1 cellular context compared by ENCODE assay signal in the genomic region with DNA sequence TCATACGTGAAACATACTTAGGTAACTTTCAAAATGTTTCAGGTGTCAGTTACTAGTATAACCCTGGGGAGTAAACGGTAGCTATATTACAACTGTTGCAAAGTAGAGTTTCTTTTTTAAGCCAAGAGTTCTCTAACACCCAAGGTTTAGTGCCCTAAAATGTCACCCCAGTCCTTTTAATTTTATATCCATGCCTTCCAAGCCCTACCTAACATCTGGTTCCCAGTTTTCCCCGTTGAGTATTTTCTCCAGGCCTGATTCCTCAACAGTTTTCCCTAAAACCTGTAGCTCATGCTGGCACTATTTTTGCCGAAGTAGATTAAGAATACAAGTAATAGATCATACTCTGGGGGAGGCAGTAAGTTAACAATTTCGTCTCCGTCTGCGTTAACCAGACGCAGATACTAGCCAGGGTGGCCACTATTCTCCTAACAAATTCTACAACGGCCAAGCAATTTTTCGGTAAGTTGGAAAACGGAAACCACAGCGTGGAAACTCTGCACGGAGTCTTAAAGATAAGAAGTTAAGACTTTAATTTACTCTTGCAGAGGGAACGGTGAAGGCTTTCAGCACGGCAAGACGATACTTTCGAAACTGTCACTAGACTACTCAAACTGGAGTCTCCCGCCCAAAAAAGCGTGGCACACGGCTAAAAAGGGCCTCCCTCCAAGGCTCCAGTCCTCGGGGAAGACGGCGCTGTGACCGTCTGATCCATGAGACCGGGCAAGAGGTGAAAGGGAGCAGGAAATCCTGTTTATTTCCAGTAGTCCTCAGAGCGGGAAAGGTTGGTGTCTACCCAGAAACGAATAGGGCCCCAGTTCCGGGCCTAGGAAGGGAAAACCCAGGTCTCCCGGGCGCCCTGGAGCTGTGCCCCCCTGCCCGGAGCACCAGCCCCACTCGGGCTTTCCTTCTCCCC.
TF ChIP-seq lines count a peak whose summit lies in the region.

No MANE protein-coding gene starts in this region.

TF ChIP-seq in HepG2, 621 proteins besides CTCF, POLR2A, EP300 and RAD21 (continued from another document and continues in another):
- TF ChIP-seq, protein P1, sequence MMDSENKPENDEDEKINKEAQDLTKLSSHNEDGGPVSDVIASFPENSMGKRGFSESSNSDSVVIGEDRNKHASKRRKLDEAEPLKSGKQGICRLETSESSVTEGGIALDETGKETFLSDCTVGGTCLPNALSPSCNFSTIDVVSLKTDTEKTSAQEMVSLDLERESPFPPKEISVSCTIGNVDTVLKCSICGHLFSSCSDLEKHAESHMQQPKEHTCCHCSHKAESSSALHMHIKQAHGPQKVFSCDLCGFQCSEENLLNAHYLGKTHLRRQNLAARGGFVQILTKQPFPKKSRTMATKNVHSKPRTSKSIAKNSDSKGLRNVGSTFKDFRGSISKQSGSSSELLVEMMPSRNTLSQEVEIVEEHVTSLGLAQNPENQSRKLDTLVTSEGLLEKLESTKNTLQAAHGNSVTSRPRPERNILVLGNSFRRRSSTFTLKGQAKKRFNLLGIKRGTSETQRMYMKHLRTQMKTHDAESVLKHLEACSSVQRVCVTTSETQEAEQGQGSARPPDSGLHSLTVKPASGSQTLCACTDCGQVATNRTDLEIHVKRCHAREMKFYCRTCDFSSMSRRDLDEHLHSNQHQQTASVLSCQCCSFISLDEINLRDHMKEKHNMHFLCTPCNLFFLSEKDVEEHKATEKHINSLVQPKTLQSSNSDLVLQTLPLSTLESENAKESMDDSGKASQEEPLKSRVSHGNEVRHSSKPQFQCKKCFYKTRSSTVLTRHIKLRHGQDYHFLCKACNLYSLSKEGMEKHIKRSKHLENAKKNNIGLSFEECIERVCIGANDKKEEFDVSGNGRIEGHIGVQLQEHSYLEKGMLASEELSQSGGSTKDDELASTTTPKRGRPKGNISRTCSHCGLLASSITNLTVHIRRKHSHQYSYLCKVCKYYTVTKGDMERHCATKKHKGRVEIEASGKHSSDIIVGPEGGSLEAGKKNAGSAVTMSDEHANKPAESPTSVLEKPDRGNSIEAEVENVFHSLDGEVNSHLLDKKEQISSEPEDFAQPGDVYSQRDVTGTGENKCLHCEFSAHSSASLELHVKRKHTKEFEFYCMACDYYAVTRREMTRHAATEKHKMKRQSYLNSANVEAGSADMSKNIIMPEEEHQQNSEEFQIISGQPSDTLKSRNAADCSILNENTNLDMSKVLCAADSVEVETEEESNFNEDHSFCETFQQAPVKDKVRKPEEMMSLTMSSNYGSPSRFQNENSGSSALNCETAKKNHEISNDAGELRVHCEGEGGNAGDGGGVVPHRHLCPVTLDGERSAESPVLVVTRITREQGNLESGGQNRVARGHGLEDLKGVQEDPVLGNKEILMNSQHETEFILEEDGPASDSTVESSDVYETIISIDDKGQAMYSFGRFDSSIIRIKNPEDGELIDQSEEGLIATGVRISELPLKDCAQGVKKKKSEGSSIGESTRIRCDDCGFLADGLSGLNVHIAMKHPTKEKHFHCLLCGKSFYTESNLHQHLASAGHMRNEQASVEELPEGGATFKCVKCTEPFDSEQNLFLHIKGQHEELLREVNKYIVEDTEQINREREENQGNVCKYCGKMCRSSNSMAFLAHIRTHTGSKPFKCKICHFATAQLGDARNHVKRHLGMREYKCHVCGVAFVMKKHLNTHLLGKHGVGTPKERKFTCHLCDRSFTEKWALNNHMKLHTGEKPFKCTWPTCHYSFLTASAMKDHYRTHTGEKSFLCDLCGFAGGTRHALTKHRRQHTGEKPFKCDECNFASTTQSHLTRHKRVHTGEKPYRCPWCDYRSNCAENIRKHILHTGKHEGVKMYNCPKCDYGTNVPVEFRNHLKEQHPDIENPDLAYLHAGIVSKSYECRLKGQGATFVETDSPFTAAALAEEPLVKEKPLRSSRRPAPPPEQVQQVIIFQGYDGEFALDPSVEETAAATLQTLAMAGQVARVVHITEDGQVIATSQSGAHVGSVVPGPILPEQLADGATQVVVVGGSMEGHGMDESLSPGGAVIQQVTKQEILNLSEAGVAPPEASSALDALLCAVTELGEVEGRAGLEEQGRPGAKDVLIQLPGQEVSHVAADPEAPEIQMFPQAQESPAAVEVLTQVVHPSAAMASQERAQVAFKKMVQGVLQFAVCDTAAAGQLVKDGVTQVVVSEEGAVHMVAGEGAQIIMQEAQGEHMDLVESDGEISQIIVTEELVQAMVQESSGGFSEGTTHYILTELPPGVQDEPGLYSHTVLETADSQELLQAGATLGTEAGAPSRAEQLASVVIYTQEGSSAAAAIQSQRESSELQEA (CRISPR knock-in tag; IDR thresholded peaks at IDR 0.05; ENCODE audit: not compliant biosample characterization) = no peak
- TF ChIP-seq ETV5 (CRISPR knock-in tag; IDR thresholded peaks at IDR 0.05; ENCODE audit: borderline replicate concordance) (no peak), ZNF652 (CRISPR knock-in tag; IDR thresholded peaks at IDR 0.05; ENCODE audit: borderline replicate concordance, low read depth) (peak; percentile 29; the same call in 1 of the 2 replicates), ZNF30 (CRISPR knock-in tag; IDR thresholded peaks at IDR 0.05) (no peak), STAT5B (CRISPR knock-in tag; IDR thresholded peaks at IDR 0.05) (no peak), MYPOP (CRISPR knock-in tag; IDR thresholded peaks at IDR 0.05) (no peak), ZNF180 (CRISPR knock-in tag; IDR thresholded peaks at IDR 0.05; ENCODE audit: borderline replicate concordance, low read depth) (no peak; the same call in 1 of the 2 replicates), MEF2D (CRISPR knock-in tag; IDR thresholded peaks at IDR 0.05) (0 out of 2 replicates have a peak, but pooled peaks have one; percentile 4), THAP8 (CRISPR knock-in tag; IDR thresholded peaks at IDR 0.05; ENCODE audit: borderline replicate concordance) (no peak), THYN1 (CRISPR knock-in tag; IDR thresholded peaks at IDR 0.05; ENCODE audit: borderline replicate concordance, low read depth) (no peak), ZNF224 (CRISPR knock-in tag; IDR thresholded peaks at IDR 0.05) (0 out of 2 replicates have a peak, but pooled peaks have one; percentile 58), TAF1 (CRISPR knock-in tag; IDR thresholded peaks at IDR 0.05) (no peak), BCL3 (CRISPR knock-in tag; IDR thresholded peaks at IDR 0.05) (no peak), ZNF709 (CRISPR knock-in tag; IDR thresholded peaks at IDR 0.05) (no peak), BRCA1 (CRISPR knock-in tag; IDR thresholded peaks at IDR 0.05) (no peak), ZNF788 (CRISPR knock-in tag; IDR thresholded peaks at IDR 0.05; ENCODE audit: borderline replicate concordance) (no peak), MED8 (CRISPR knock-in tag; IDR thresholded peaks at IDR 0.05; ENCODE audit: insufficient replicate concordance) (no peak)
- TF ChIP-seq, protein P2, sequence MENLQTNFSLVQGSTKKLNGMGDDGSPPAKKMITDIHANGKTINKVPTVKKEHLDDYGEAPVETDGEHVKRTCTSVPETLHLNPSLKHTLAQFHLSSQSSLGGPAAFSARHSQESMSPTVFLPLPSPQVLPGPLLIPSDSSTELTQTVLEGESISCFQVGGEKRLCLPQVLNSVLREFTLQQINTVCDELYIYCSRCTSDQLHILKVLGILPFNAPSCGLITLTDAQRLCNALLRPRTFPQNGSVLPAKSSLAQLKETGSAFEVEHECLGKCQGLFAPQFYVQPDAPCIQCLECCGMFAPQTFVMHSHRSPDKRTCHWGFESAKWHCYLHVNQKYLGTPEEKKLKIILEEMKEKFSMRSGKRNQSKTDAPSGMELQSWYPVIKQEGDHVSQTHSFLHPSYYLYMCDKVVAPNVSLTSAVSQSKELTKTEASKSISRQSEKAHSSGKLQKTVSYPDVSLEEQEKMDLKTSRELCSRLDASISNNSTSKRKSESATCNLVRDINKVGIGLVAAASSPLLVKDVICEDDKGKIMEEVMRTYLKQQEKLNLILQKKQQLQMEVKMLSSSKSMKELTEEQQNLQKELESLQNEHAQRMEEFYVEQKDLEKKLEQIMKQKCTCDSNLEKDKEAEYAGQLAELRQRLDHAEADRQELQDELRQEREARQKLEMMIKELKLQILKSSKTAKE (CRISPR knock-in tag; IDR thresholded peaks at IDR 0.05; ENCODE audit: borderline replicate concordance) = no peak
- TF ChIP-seq, protein P3, sequence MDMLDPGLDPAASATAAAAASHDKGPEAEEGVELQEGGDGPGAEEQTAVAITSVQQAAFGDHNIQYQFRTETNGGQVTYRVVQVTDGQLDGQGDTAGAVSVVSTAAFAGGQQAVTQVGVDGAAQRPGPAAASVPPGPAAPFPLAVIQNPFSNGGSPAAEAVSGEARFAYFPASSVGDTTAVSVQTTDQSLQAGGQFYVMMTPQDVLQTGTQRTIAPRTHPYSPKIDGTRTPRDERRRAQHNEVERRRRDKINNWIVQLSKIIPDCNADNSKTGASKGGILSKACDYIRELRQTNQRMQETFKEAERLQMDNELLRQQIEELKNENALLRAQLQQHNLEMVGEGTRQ (IDR thresholded peaks at IDR 0.05; ENCODE audit: low read depth, low read length) = no peak
- TF ChIP-seq, protein P3 (CRISPR knock-in tag; IDR thresholded peaks at IDR 0.05; ENCODE audit: borderline replicate concordance) = peak; percentile 6; the same call in 1 of the 2 replicates
- TF ChIP-seq, protein P4, sequence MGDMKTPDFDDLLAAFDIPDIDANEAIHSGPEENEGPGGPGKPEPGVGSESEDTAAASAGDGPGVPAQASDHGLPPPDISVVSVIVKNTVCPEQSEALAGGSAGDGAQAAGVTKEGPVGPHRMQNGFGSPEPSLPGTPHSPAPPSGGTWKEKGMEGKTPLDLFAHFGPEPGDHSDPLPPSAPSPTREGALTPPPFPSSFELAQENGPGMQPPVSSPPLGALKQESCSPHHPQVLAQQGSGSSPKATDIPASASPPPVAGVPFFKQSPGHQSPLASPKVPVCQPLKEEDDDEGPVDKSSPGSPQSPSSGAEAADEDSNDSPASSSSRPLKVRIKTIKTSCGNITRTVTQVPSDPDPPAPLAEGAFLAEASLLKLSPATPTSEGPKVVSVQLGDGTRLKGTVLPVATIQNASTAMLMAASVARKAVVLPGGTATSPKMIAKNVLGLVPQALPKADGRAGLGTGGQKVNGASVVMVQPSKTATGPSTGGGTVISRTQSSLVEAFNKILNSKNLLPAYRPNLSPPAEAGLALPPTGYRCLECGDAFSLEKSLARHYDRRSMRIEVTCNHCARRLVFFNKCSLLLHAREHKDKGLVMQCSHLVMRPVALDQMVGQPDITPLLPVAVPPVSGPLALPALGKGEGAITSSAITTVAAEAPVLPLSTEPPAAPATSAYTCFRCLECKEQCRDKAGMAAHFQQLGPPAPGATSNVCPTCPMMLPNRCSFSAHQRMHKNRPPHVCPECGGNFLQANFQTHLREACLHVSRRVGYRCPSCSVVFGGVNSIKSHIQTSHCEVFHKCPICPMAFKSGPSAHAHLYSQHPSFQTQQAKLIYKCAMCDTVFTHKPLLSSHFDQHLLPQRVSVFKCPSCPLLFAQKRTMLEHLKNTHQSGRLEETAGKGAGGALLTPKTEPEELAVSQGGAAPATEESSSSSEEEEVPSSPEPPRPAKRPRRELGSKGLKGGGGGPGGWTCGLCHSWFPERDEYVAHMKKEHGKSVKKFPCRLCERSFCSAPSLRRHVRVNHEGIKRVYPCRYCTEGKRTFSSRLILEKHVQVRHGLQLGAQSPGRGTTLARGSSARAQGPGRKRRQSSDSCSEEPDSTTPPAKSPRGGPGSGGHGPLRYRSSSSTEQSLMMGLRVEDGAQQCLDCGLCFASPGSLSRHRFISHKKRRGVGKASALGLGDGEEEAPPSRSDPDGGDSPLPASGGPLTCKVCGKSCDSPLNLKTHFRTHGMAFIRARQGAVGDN (CRISPR knock-in tag; IDR thresholded peaks at IDR 0.05) = no peak
- TF ChIP-seq, protein P5, sequence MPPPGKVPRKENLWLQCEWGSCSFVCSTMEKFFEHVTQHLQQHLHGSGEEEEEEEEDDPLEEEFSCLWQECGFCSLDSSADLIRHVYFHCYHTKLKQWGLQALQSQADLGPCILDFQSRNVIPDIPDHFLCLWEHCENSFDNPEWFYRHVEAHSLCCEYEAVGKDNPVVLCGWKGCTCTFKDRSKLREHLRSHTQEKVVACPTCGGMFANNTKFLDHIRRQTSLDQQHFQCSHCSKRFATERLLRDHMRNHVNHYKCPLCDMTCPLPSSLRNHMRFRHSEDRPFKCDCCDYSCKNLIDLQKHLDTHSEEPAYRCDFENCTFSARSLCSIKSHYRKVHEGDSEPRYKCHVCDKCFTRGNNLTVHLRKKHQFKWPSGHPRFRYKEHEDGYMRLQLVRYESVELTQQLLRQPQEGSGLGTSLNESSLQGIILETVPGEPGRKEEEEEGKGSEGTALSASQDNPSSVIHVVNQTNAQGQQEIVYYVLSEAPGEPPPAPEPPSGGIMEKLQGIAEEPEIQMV (CRISPR knock-in tag; IDR thresholded peaks at IDR 0.05; ENCODE audit: low read depth) = no peak
